In genomic region chr6:148790404-148790803, GRCh38 we compare ENCODE assay signal across 20 cellular contexts. TPM values are rescaled to one million over a fixed set of nuclear protein-coding genes. Genes with fewer than 3 reads are reported as not detected.
DNase-seq lines count a peak whose midpoint lies in the region; ATAC-seq and TF ChIP-seq lines count a peak whose summit lies in the region.
"Had no signal": no experiment of that assay in that cellular context is flagged by ENCODE, and none has a peak within 500 bp of the region (broad histone marks: within the 10 kb centered on the region; RNA-seq: fewer than 3 reads in every experiment).

No MANE protein-coding gene starts in this region.

- H3K4me1 ChIP-seq in thyroid gland = peaks cover 36 to 51% of the 10 kb centered on the region in 2 donors
- peaks cover 0 to 13% (median 2%) of the 10 kb centered on the region in 4 donors for H3K4me1 ChIP-seq in stomach
- H3K4me1 ChIP-seq: Peyer's patch, SJCRH30 had no signal

- peak overlapping the region; percentile 77 to 90 (median 79) for H3K27ac ChIP-seq in thyroid gland
- no peak overlapping the region for H3K27ac ChIP-seq in stomach
- H3K27ac ChIP-seq: Peyer's patch, SJCRH30 had no signal

- ATAC-seq in SK-N-SH treated with all-trans-retinoic acid at 6 μM for 48 hours = peak; percentile 57
- ATAC-seq in stimulated activated naive CD8-positive, alpha-beta T cell treated with anti-CD3 and anti-CD28 coated beads, Interleukin-15, Interleukin-2, amounts not matched to agents 100 U/mL and 50 U/mL, for 24 hours = no peak
- ATAC-seq: HCT116 had no signal

- no peak overlapping the region for H3K4me3 Mint-ChIP-seq in nephron progenitor cell
- no peak overlapping the region for H3K4me3 Mint-ChIP-seq in endothelial cell (ENCODE audit: unreplicated experiment)
- H3K4me3 Mint-ChIP-seq: CD4-positive, alpha-beta T cell; T-helper 1 cell treated with Interleukin-12 subunit alpha and Interleukin-12 subunit beta and Interleukin-4 antibody, amounts not matched to agents 30 μg/mL and 1 μg/mL, for 36 hours had no signal

- WGBS in thyroid gland, 2 donors = 65 to 82% methylated on average over 10 of the region's 10 CpGs
- 91 to 96% (median 94%) methylated on average over 6 to 10 of the region's 10 CpGs for WGBS in stomach, 5 donors

- no peaks in the 10 kb centered on the region for H3K9me3 ChIP-seq in thyroid gland
- H3K9me3 ChIP-seq in stomach = peaks cover 0 to 11% (median 3%) of the 10 kb centered on the region in 4 donors
- H3K9me3 ChIP-seq: Peyer's patch, SJCRH30 had no signal

- TF ChIP-seq POLR2A in thyroid gland (IDR thresholded peaks at IDR 0.05) (no peak), stomach (IDR thresholded peaks at IDR 0.05) (no peak)

- H3K27me3 ChIP-seq in thyroid gland (no peaks in the 10 kb centered on the region), stomach (no peaks in the 10 kb centered on the region)
- H3K27me3 ChIP-seq: Peyer's patch, SJCRH30 had no signal

- TF ChIP-seq CTCF in nephron progenitor cell (IDR thresholded peaks at IDR 0.05) (no peak), thyroid gland (IDR thresholded peaks at IDR 0.05) (no peak), stomach (IDR thresholded peaks at IDR 0.05) (no peak), endothelial cell (IDR thresholded peaks at IDR 0.05; ENCODE audit: unreplicated experiment) (no peak)

- TF ChIP-seq EP300 in stomach (IDR thresholded peaks at IDR 0.05) = no peak

- H3K36me3 Mint-ChIP-seq in nephron progenitor cell (ENCODE audit: low read depth) (peaks cover 64% of the 10 kb centered on the region), endothelial cell (ENCODE audit: low read depth, unreplicated experiment) (peaks cover 3% of the 10 kb centered on the region)

- H3K4me1 Mint-ChIP-seq in nephron progenitor cell (peaks cover 24% of the 10 kb centered on the region), endothelial cell (ENCODE audit: unreplicated experiment) (peaks cover 28% of the 10 kb centered on the region)

- DNase-seq in DMS79 (lab: John Stamatoyannopoulos, UW) = peak; percentile 23
- DNase-seq in nephron progenitor cell = no peak
- DNase-seq in thyroid gland = peak; percentile 30 to 33
- no peak for DNase-seq in stomach
- DNase-seq in endothelial cell (ENCODE audit: low spot score) = no peak
- no peak for DNase-seq in stimulated activated naive CD8-positive, alpha-beta T cell treated with anti-CD3 and anti-CD28 coated beads, Interleukin-15, Interleukin-2, amounts not matched to agents 100 U/mL and 50 U/mL, for 24 hours
- DNase-seq: CD4-positive, alpha-beta T cell; COR-L47; MV-4-11; NCI-H1105 treated with DMSO at 0.1 percent for 48 hours; NCI-H1694; NCI-H2081 treated with DMSO at 0.1 percent for 48 hours; NCI-H2171 treated with DMSO at 0.1 percent for 48 hours; NCI-H446; Peyer's patch; SJCRH30 had no signal

- intact Hi-C loops in thyroid gland (cut with DNase I) = no loop called here
- intact Hi-C loops in stomach (cut with DNase I; ENCODE audit: low total_unique reads) = no loop called here

- H3K9me3 Mint-ChIP-seq in nephron progenitor cell = peaks cover 45% of the 10 kb centered on the region
- no peaks in the 10 kb centered on the region for H3K9me3 Mint-ChIP-seq in endothelial cell (ENCODE audit: unreplicated experiment)
- H3K9me3 Mint-ChIP-seq: CD4-positive, alpha-beta T cell; T-helper 1 cell treated with Interleukin-12 subunit alpha and Interleukin-12 subunit beta and Interleukin-4 antibody, amounts not matched to agents 30 μg/mL and 1 μg/mL, for 36 hours had no signal

- H3K4me3 ChIP-seq in thyroid gland (replicated peaks in 1 of 3) (no peak overlapping the region), stomach (no peak overlapping the region)
- H3K4me3 ChIP-seq: Peyer's patch, SJCRH30 had no signal

- H3K27ac Mint-ChIP-seq in nephron progenitor cell (peak overlapping the region; percentile 89), endothelial cell (ENCODE audit: unreplicated experiment) (no peak overlapping the region)
- H3K27ac Mint-ChIP-seq: CD4-positive, alpha-beta T cell; IgD-negative memory B cell; T-helper 1 cell treated with Interleukin-12 subunit alpha and Interleukin-12 subunit beta and Interleukin-4 antibody, amounts not matched to agents 30 μg/mL and 1 μg/mL, for 36 hours had no signal

- H3K36me3 ChIP-seq in thyroid gland = no peaks in the 10 kb centered on the region
- no peaks in the 10 kb centered on the region for H3K36me3 ChIP-seq in stomach
- H3K36me3 ChIP-seq: Peyer's patch, SJCRH30 had no signal

- H3K27me3 Mint-ChIP-seq in nephron progenitor cell (ENCODE audit: low read depth, poor library complexity) = no peaks in the 10 kb centered on the region
- H3K27me3 Mint-ChIP-seq in endothelial cell (ENCODE audit: unreplicated experiment) = peaks cover 4% of the 10 kb centered on the region
- H3K27me3 Mint-ChIP-seq: CD4-positive, alpha-beta T cell had no signal

TF ChIP-seq in SK-N-SH treated with all-trans-retinoic acid at 6 μM for 48 hours, 23 proteins besides CTCF, POLR2A, EP300 and RAD21:
- no peak for TF ChIP-seq ESRRG (CRISPR knock-in tag; IDR thresholded peaks at IDR 0.05)

RNA-seq across cellular contexts. Expression of gene UST, which starts 43.6 kb away (rescaled TPM):
- total RNA-seq in thyroid gland (10 to 100 TPM; 73.4 to 91.2 (median 81.4) TPM), stomach (10 to 100 TPM in 4 of 5 donors, 1 to 10 TPM in 1; 2.5 to 45.8 (median 16.7) TPM), endothelial cell (ENCODE audit: unreplicated experiment) (23.2 TPM)
- polyA plus RNA-seq in stomach = 1 to 10 TPM; 2.2 to 6.3 (median 3.6) TPM

Comparison
In these comparisons a context has a peak if more than half of its experiments do, and no peak if none do; other contexts are left out.
1. DNase-seq: peak in DMS79 (single experiment) and thyroid gland (2 of 2); none in nephron progenitor cell (single experiment), stomach (single experiment), endothelial cell (single experiment) and stimulated activated naive CD8-positive, alpha-beta T cell treated with anti-CD3 and anti-CD28 coated beads, Interleukin-15, Interleukin-2, amounts not matched to agents 100 U/mL and 50 U/mL, for 24 hours (single experiment).
2. H3K27ac ChIP-seq: peak in thyroid gland (3 of 3); none in stomach (0 of 5).